In the genomic region with DNA sequence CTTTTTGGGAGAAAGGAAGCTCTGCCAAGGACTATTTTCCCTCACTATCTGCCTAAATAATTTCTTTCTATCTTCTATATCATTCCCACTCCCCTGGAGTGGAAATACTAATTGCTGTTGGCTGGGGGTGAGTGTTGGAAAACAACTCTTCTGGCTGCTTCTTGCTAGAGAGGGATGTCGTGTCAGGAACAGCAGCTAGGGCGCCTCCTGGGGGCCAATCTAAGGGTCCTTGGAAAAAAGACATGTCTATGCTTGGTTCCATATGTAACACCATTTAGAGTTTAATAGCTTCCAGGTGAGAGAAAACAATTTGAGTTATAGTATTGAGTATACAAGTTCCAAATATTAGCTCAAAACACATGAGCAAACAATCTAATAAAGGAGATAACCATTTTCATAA, we compare ENCODE assay signal across 1 cellular context.
TF ChIP-seq lines count a peak whose summit lies in the region.

No MANE protein-coding gene starts in this region.

TF ChIP-seq in H1, 55 proteins besides CTCF, POLR2A, EP300 and RAD21 (continued from another document):
- TF ChIP-seq CHD7 (IDR thresholded peaks at IDR 0.05; ENCODE audit: insufficient replicate concordance, low read length) (no peak), SUZ12 (IDR thresholded peaks at IDR 0.05; ENCODE audit: low read length) (no peak), HDAC2 (IDR thresholded peaks at IDR 0.05; ENCODE audit: borderline replicate concordance in 1 of 2, low read depth in 2 of 2, low read length in 2 of 2) (no peak), CEBPB (IDR thresholded peaks at IDR 0.05; ENCODE audit: low read depth, low read length) (no peak), HDAC6 (IDR thresholded peaks at IDR 0.05; ENCODE audit: low read depth, low read length) (no peak), TCF12 (IDR thresholded peaks at IDR 0.05; ENCODE audit: low read depth, low read length) (no peak), KDM1A (IDR thresholded peaks at IDR 0.05; ENCODE audit: borderline replicate concordance, low read length) (no peak), CTBP2 (IDR thresholded peaks at IDR 0.05; ENCODE audit: borderline replicate concordance, insufficient read depth, insufficient read length, low read length) (no peak)
